ENCODE assay signal across 8 cellular contexts in genomic region chr1:170967042-170967910, GRCh38. TPM values are rescaled to one million over a fixed set of nuclear protein-coding genes. Genes with fewer than 3 reads are reported as not detected.
DNase-seq lines count a peak whose midpoint lies in the region; ATAC-seq and TF ChIP-seq lines count a peak whose summit lies in the region.

No MANE protein-coding gene starts in this region.

- H3K27me3 ChIP-seq in Caco-2 (replicated peaks; ENCODE audit: control insufficient read depth, insufficient read depth, low read length) (no peaks in the 10 kb centered on the region), psoas muscle (ENCODE audit: insufficient read depth in 3 of 3, low read length in 2 of 3) (no peaks in the 10 kb centered on the region), WERI-Rb-1 (ENCODE audit: insufficient read depth, low read depth, severe bottlenecking) (no peaks in the 10 kb centered on the region)

- no TSS peak for BruUV-seq in Caco-2 (replicated peaks; lab: Mats Ljungman, UMichigan)

- 24 to 29% (median 27%) methylated on average over 5 of the region's 5 CpGs for WGBS in psoas muscle, 3 donors

- no peaks in the 10 kb centered on the region for H3K9me3 ChIP-seq in Caco-2
- no peaks in the 10 kb centered on the region for H3K9me3 ChIP-seq in SK-N-MC (ENCODE audit: low read depth, low read length)
- no peaks in the 10 kb centered on the region for H3K9me3 ChIP-seq in psoas muscle
- no peaks in the 10 kb centered on the region for H3K9me3 ChIP-seq in WERI-Rb-1 (ENCODE audit: severe bottlenecking)

- H3K9me3 Mint-ChIP-seq in Caco-2 (ENCODE audit: unreplicated experiment) (no peaks in the 10 kb centered on the region), immature natural killer cell (peaks cover 0 to 5% (median 0%) of the 10 kb centered on the region in 6 donors)

- CTCF ChIA-PET in Caco-2 (lab: Charles Lee): interaction anchor here (0.6 to 2.1 kb wide), 16 partner anchors 37 to 1074 kb away, joined by 3 to 46 read pairs (median 4); partner anchors contain the start of genes FMO2, FMO3 and FMO4

- ATAC-seq in GM19043 (IDR thresholded peaks at IDR 0.05; ENCODE audit: low read depth, unreplicated experiment) (peak; percentile 74), psoas muscle (peak in 1 of 4 donors; percentile 54)

- H3K4me3 ChIP-seq in Caco-2 (ENCODE audit: low read depth, low read length): no peak overlapping the region
- H3K4me3 ChIP-seq in SK-N-MC: no peak overlapping the region
- no peak overlapping the region for H3K4me3 ChIP-seq in psoas muscle
- H3K4me3 ChIP-seq in WERI-Rb-1 (ENCODE audit: low read depth, low read length): no peak overlapping the region

- intact Hi-C loops in Caco-2 (cut with micrococcal nuclease; ENCODE audit: unreplicated experiment): loop anchor here (1.0 to 5.0 kb wide), 4 partner anchors 221 to 345 kb away; partner anchors contain the start of gene FMO4
- intact Hi-C loops in psoas muscle (cut with DNase I): loop anchor here in 1 of 2 donors (5.0 kb wide), 1 partner anchor 345 kb away; the partner anchor contains the start of gene FMO4

- no peak overlapping the region for H3K4me3 Mint-ChIP-seq in Caco-2 (ENCODE audit: unreplicated experiment)
- no peak overlapping the region for H3K4me3 Mint-ChIP-seq in immature natural killer cell

- peak in 1 of 2 experiments; percentile 25 for DNase-seq in Caco-2
- DNase-seq in HT-29 (ENCODE audit: low spot score): peak; percentile 46
- peak; percentile 35 for DNase-seq in SK-N-MC (ENCODE audit: low read depth, low spot score)
- peak; percentile 31 for DNase-seq in foreskin melanocyte
- DNase-seq in psoas muscle: no peak
- no peak for DNase-seq in WERI-Rb-1
- no peak for DNase-seq in immature natural killer cell

- H3K4me1 ChIP-seq in Caco-2: no peaks in the 10 kb centered on the region
- no peaks in the 10 kb centered on the region for H3K4me1 ChIP-seq in psoas muscle

- no peaks in the 10 kb centered on the region for H3K36me3 ChIP-seq in Caco-2 (ENCODE audit: control insufficient read depth, insufficient read depth, low read length)
- no peaks in the 10 kb centered on the region for H3K36me3 ChIP-seq in SK-N-MC (ENCODE audit: insufficient read depth, low read length)
- H3K36me3 ChIP-seq in psoas muscle (ENCODE audit: insufficient read depth in 1 of 2, low read depth in 1 of 2): no peaks in the 10 kb centered on the region
- H3K36me3 ChIP-seq in WERI-Rb-1: no peaks in the 10 kb centered on the region

- H3K4me1 Mint-ChIP-seq in Caco-2 (ENCODE audit: low read depth, unreplicated experiment): no peaks in the 10 kb centered on the region
- no peaks in the 10 kb centered on the region for H3K4me1 Mint-ChIP-seq in immature natural killer cell

- H3K27me3 Mint-ChIP-seq in Caco-2 (ENCODE audit: insufficient read depth, unreplicated experiment) (no peaks in the 10 kb centered on the region), immature natural killer cell (ENCODE audit: low read depth in 3 of 3) (peaks cover 2 to 7% (median 5%) of the 10 kb centered on the region in 3 donors)

- H3K9ac ChIP-seq in SK-N-MC (ENCODE audit: insufficient read length): no peak overlapping the region

- TF ChIP-seq CTCF in Caco-2 (IDR thresholded peaks at IDR 0.05; ENCODE audit: insufficient read depth in 1 of 2, low read depth in 1 of 2, low read length in 1 of 2, severe bottlenecking in 1 of 2, unreplicated experiment in 1 of 2): peak; percentile 60 to 66
- TF ChIP-seq CTCF in psoas muscle (IDR thresholded peaks at IDR 0.05): peak; percentile 50
- TF ChIP-seq CTCF in WERI-Rb-1 (IDR thresholded peaks at IDR 0.05; ENCODE audit: low read depth, low read length): no peak

- H3K27ac Mint-ChIP-seq in Caco-2 (ENCODE audit: unreplicated experiment) (no peak overlapping the region), immature natural killer cell (no peak overlapping the region)

- POLR2A ChIA-PET in Caco-2 (lab: Charles Lee): no interaction called here

- H3K36me3 Mint-ChIP-seq in Caco-2 (ENCODE audit: insufficient read depth, unreplicated experiment) (no peaks in the 10 kb centered on the region), immature natural killer cell (no peaks in the 10 kb centered on the region)

- H3K27ac ChIP-seq in SK-N-MC (no peak overlapping the region), psoas muscle (no peak overlapping the region), WERI-Rb-1 (no peak overlapping the region)

RNA-seq across cellular contexts. Expression of gene MROH9, which starts 31.9 kb away (rescaled TPM):
- total RNA-seq in Caco-2 (2022): not detected in 2 replicates
- total RNA-seq in HT-29 (2014; rRNA removed; shearing (Covaris generic)): not detected in 2 replicates
- total RNA-seq in psoas muscle: not detected
- not detected for polyA plus RNA-seq in psoas muscle
- not detected for polyA plus RNA-seq in immature natural killer cell

Comparison
In these comparisons a context has a peak if more than half of its experiments do, and no peak if none do; other contexts are left out.
1. DNase-seq: peak in HT-29 (single experiment), SK-N-MC (single experiment) and foreskin melanocyte (single experiment); none in psoas muscle (0 of 2), WERI-Rb-1 (single experiment) and immature natural killer cell (0 of 3).